Comparison of ENCODE assay signal across 16 cellular contexts in the genomic region with DNA sequence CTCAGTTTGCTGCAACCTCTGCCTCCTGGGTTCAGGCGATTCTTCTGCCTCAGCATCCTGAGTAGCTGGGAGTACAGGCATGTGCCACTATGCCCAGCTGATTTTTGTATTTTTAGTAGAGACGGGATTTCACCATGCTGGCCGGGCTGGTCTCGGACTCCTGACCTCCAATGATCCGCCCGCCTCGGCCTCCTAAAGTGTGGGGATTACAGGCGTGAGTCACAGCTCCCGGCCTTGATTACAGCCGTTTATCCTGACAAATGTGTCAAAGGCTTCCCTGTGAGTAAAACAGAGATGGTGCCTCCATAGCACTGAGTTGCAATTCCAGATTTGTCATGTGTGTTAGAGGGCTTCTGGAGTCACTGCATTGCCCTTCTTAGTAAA.
DNase-seq lines count a peak whose midpoint lies in the region; ATAC-seq and TF ChIP-seq lines count a peak whose summit lies in the region.
"Had no signal": no experiment of that assay in that cellular context is flagged by ENCODE, and none has a peak within 500 bp of the region (broad histone marks: within the 10 kb centered on the region; RNA-seq: fewer than 3 reads in every experiment).

No MANE protein-coding gene starts in this region.

- H2BK5ac ChIP-seq in IMR-90 (ENCODE audit: low read depth, low read length, poor library complexity, severe bottlenecking): no peak overlapping the region

- no peak overlapping the region for H2AFZ ChIP-seq in IMR-90 (replicated peaks; ENCODE audit: low read length, poor library complexity)
- H2AFZ ChIP-seq in MM.1S (ENCODE audit: low read length): no peak overlapping the region
- no peak overlapping the region for H2AFZ ChIP-seq in Karpas-422 (ENCODE audit: low read length)

- intact Hi-C loops in IMR-90 (cut with micrococcal nuclease): no loop called here

- H3K36me3 ChIP-seq in IMR-90 (ENCODE audit: control insufficient read depth, insufficient read depth, low read length): no peaks in the 10 kb centered on the region
- no peaks in the 10 kb centered on the region for H3K36me3 ChIP-seq in muscle layer of colon (ENCODE audit: insufficient read depth, low read length)
- no peaks in the 10 kb centered on the region for H3K36me3 ChIP-seq in MM.1S (replicated peaks; ENCODE audit: insufficient read depth, low read length)
- H3K36me3 ChIP-seq in Karpas-422 (ENCODE audit: insufficient read depth, low read length): no peaks in the 10 kb centered on the region
- H3K36me3 ChIP-seq: ovary, SJSA1 had no signal

- no peak overlapping the region for H3K23ac ChIP-seq in IMR-90 (ENCODE audit: low read depth, low read length)

- no peak overlapping the region for H3K18ac ChIP-seq in IMR-90 (ENCODE audit: low read depth, low read length)

- no peak overlapping the region for H2BK20ac ChIP-seq in IMR-90 (ENCODE audit: low read depth, low read length)

- no peak overlapping the region for H4K8ac ChIP-seq in IMR-90 (ENCODE audit: low read depth in 2 of 2, low read length in 2 of 2)

- ATAC-seq in IMR-90 (ENCODE audit: low read depth) (no peak; the same call in 1 of the 2 replicates), GM21529 (IDR thresholded peaks at IDR 0.05; ENCODE audit: unreplicated experiment) (no peak), HG02678 (IDR thresholded peaks at IDR 0.05; ENCODE audit: unreplicated experiment) (no peak)

- H4K5ac ChIP-seq in IMR-90 (ENCODE audit: low read depth, low read length): no peak overlapping the region

- no peak overlapping the region for H3K14ac ChIP-seq in IMR-90 (replicated peaks; ENCODE audit: low read depth, low read length)

- POLR2A ChIA-PET in IMR-90 (lab: Charles Lee; ENCODE audit: unreplicated experiment): no interaction called here

- no peak overlapping the region for H4K91ac ChIP-seq in IMR-90 (ENCODE audit: insufficient read depth, low read depth, low read length)

- 70% methylated on average over 2 of the region's 10 CpGs; no CpG with 5 or more reads in 1 of the 2 experiments for WGBS in IMR-90 (ENCODE audit: extremely low coverage in 2 of 2, insufficient read length in 1 of 2), 2 experiments

- no peaks in the 10 kb centered on the region for H3K36me3 Mint-ChIP-seq in brain

- no peak for TF ChIP-seq CTCF in IMR-90 (conservative IDR thresholded peaks at IDR 0.05; ENCODE audit: low read depth, low read length)
- TF ChIP-seq CTCF in brain (conservative IDR thresholded peaks at IDR 0.05): no peak
- TF ChIP-seq CTCF in MM.1S (IDR thresholded peaks at IDR 0.05; ENCODE audit: low read length): no peak

- no peak overlapping the region for H2BK15ac ChIP-seq in IMR-90 (ENCODE audit: low read depth, low read length)

- no peak for TF ChIP-seq RAD21 in IMR-90 (IDR thresholded peaks at IDR 0.05; ENCODE audit: low read length)

- H3K4me3 ChIP-seq in IMR-90 (ENCODE audit: insufficient read depth, low read depth, low read length): no peak overlapping the region
- H3K4me3 ChIP-seq in muscle layer of colon (ENCODE audit: low read depth in 1 of 2, low read length in 2 of 2): peak overlapping the region in 1 of 2 donors; percentile 9
- H3K4me3 ChIP-seq in MM.1S (ENCODE audit: low read length): no peak overlapping the region
- no peak overlapping the region for H3K4me3 ChIP-seq in Karpas-422 (ENCODE audit: low read length)
- H3K4me3 ChIP-seq: ovary, SJSA1 had no signal

- H3K27me3 Mint-ChIP-seq in brain: no peaks in the 10 kb centered on the region
- H3K27me3 Mint-ChIP-seq: stimulated activated naive CD8-positive, alpha-beta T cell treated with anti-CD3 and anti-CD28 coated beads, Interleukin-15, amount 100 ng/mL, for 72 hours had no signal

- peaks cover 0 to 1% (median 0%) of the 10 kb centered on the region in 5 experiments for H3K9me3 Mint-ChIP-seq in brain
- H3K9me3 Mint-ChIP-seq: activated T-cell treated with anti-CD3 and anti-CD28 coated beads, Interleukin-2, amount 50 U/mL, for 72 hours; stimulated activated naive CD8-positive, alpha-beta T cell treated with anti-CD3 and anti-CD28 coated beads, Interleukin-15, amount 100 ng/mL, for 72 hours had no signal

- H3K4me2 ChIP-seq in IMR-90 (ENCODE audit: low read depth, low read length) (no peak overlapping the region), MM.1S (ENCODE audit: low read depth, low read length) (no peak overlapping the region), Karpas-422 (ENCODE audit: low read depth, low read length, poor library complexity, severe bottlenecking) (no peak overlapping the region)

- H3K4ac ChIP-seq in IMR-90 (ENCODE audit: low read depth, low read length): no peak overlapping the region

- CTCF ChIA-PET in IMR-90 (lab: Yijun Ruan, JAX): no interaction called here

- H2BK120ac ChIP-seq in IMR-90 (ENCODE audit: low read depth, low read length): no peak overlapping the region

- TF ChIP-seq POLR2A in IMR-90 (IDR thresholded peaks at IDR 0.05; ENCODE audit: low read depth, low read length): no peak

- H3K4me3 Mint-ChIP-seq in brain: no peak overlapping the region
- H3K4me3 Mint-ChIP-seq: stimulated activated naive CD8-positive, alpha-beta T cell treated with anti-CD3 and anti-CD28 coated beads, Interleukin-15, amount 100 ng/mL, for 72 hours had no signal

- H2AK9ac ChIP-seq in IMR-90 (replicated peaks; ENCODE audit: low read depth, low read length, poor library complexity): no peak overlapping the region

- H3K9me3 ChIP-seq in IMR-90 (ENCODE audit: control insufficient read depth, insufficient read depth, low read length) (no peaks in the 10 kb centered on the region), muscle layer of colon (ENCODE audit: low read length) (no peaks in the 10 kb centered on the region), MM.1S (replicated peaks; ENCODE audit: insufficient read depth, low read length) (no peaks in the 10 kb centered on the region), Karpas-422 (ENCODE audit: low read length) (no peaks in the 10 kb centered on the region)
- H3K9me3 ChIP-seq: ovary, SJSA1 had no signal

- peaks cover 1% of the 10 kb centered on the region; the same call in 1 of the 2 replicates for H3K4me1 ChIP-seq in IMR-90 (ENCODE audit: control insufficient read depth, insufficient read depth, low read length)
- peaks cover 33% of the 10 kb centered on the region for H3K4me1 ChIP-seq in muscle layer of colon (ENCODE audit: insufficient read depth, low read length)
- H3K4me1 ChIP-seq in MM.1S (ENCODE audit: low read length): 0 out of 2 replicates have a peak, but pooled peaks cover 4% of the 10 kb centered on the region
- no peaks in the 10 kb centered on the region for H3K4me1 ChIP-seq in Karpas-422 (ENCODE audit: low read length)
- H3K4me1 ChIP-seq: SJSA1 had no signal

- H3K9me2 ChIP-seq in MM.1S (replicated peaks; ENCODE audit: insufficient read depth, low read length) (no peaks in the 10 kb centered on the region), Karpas-422 (replicated peaks; ENCODE audit: insufficient read depth, low read length) (no peaks in the 10 kb centered on the region)

- peaks cover 18% of the 10 kb centered on the region for H3K4me1 Mint-ChIP-seq in brain

- H3K56ac ChIP-seq in IMR-90 (ENCODE audit: extremely low read depth, insufficient read depth, low read length): no peak overlapping the region

- in situ Hi-C loops in IMR-90 (cut with MboI; ENCODE audit: low sequenced_read_pairs): no loop called here

- peaks cover 1% of the 10 kb centered on the region; the same call in 1 of the 2 replicates for H3K27me3 ChIP-seq in IMR-90 (ENCODE audit: control insufficient read depth, insufficient read depth, low read length)
- H3K27me3 ChIP-seq in muscle layer of colon (ENCODE audit: control insufficient read depth in 1 of 2, insufficient read depth in 2 of 2, low read length in 2 of 2): no peaks in the 10 kb centered on the region
- H3K27me3 ChIP-seq in MM.1S (replicated peaks; ENCODE audit: insufficient read depth, low read length): no peaks in the 10 kb centered on the region
- H3K27me3 ChIP-seq in Karpas-422 (ENCODE audit: low read length): no peaks in the 10 kb centered on the region
- H3K27me3 ChIP-seq: ovary, SJSA1 had no signal

- peak overlapping the region in 3 of 5 experiments; percentile 26 to 89 (median 85) for H3K27ac Mint-ChIP-seq in brain

- H3F3A ChIP-seq in MM.1S (ENCODE audit: insufficient read depth, low read length): no peaks in the 10 kb centered on the region

- DNase-seq in A172 (ENCODE audit: low spot score): peak; percentile 79
- no peak for DNase-seq in IMR-90
- no peak for DNase-seq in MM.1S
- DNase-seq in Karpas-422: no peak
- DNase-seq: activated CD4-positive, alpha-beta T cell treated with anti-CD3 and anti-CD28 coated beads, Interleukin-2, amount 50 U/mL, for 4 hours; activated T-cell treated with anti-CD3 and anti-CD28 coated beads, Interleukin-2, amount 50 U/mL, for 72 hours; amniotic stem cell; KBM-7; NCI-H1417 treated with DMSO at 0.1 percent for 48 hours; stimulated activated naive CD8-positive, alpha-beta T cell treated with anti-CD3 and anti-CD28 coated beads, Interleukin-15, amount 100 ng/mL, for 72 hours had no signal

- no peaks in the 10 kb centered on the region for H3K79me2 ChIP-seq in MM.1S (ENCODE audit: low read length)
- H3K79me2 ChIP-seq in Karpas-422 (ENCODE audit: low read length): no peaks in the 10 kb centered on the region

- H3K79me1 ChIP-seq in IMR-90 (ENCODE audit: low read depth in 1 of 2, low read length in 2 of 2): no peaks in the 10 kb centered on the region

- dilution Hi-C loops in IMR-90 (cut with HindIII; ENCODE audit: low sequenced_read_pairs, unreplicated experiment): no loop called here

- H3K9me1 ChIP-seq in IMR-90 (ENCODE audit: insufficient read depth, low read length): no peaks in the 10 kb centered on the region

- H3K9ac ChIP-seq in IMR-90 (ENCODE audit: low read depth, low read length) (no peak overlapping the region), muscle layer of colon (ENCODE audit: low read length) (no peak overlapping the region), MM.1S (ENCODE audit: low read length) (no peak overlapping the region), Karpas-422 (ENCODE audit: low read length) (no peak overlapping the region)

- no TSS peak for BruUV-seq in IMR-90 (replicated peaks; lab: Mats Ljungman, UMichigan)

- H3K27ac ChIP-seq in IMR-90 (ENCODE audit: insufficient read depth, low read length) (no peak overlapping the region), muscle layer of colon (ENCODE audit: low read depth, low read length) (peak overlapping the region; percentile 76), MM.1S (ENCODE audit: low read length) (no peak overlapping the region), Karpas-422 (ENCODE audit: low read length) (no peak overlapping the region)
- H3K27ac ChIP-seq: ovary, SJSA1 had no signal

- H4K20me1 ChIP-seq in IMR-90 (ENCODE audit: insufficient read depth, low read length): no peaks in the 10 kb centered on the region
- H4K20me1 ChIP-seq in MM.1S (ENCODE audit: insufficient read depth, low read length): no peaks in the 10 kb centered on the region
- no peaks in the 10 kb centered on the region for H4K20me1 ChIP-seq in Karpas-422 (ENCODE audit: insufficient read depth, low read depth, low read length)

- H2AK5ac ChIP-seq in IMR-90 (ENCODE audit: low read depth, low read length): no peak overlapping the region

TF ChIP-seq in IMR-90, 13 proteins besides CTCF, POLR2A, EP300 and RAD21 (continues in another document):
- 0 out of 2 replicates have a peak, but pooled peaks have one; percentile 9 for TF ChIP-seq FOS (IDR thresholded peaks at IDR 0.05; ENCODE audit: low read depth, low read length)
- no peak for TF ChIP-seq MXI1 (IDR thresholded peaks at IDR 0.05; ENCODE audit: borderline replicate concordance, low read depth, low read length)
